ENCODE assay signal across 7 cellular contexts in the genomic region with DNA sequence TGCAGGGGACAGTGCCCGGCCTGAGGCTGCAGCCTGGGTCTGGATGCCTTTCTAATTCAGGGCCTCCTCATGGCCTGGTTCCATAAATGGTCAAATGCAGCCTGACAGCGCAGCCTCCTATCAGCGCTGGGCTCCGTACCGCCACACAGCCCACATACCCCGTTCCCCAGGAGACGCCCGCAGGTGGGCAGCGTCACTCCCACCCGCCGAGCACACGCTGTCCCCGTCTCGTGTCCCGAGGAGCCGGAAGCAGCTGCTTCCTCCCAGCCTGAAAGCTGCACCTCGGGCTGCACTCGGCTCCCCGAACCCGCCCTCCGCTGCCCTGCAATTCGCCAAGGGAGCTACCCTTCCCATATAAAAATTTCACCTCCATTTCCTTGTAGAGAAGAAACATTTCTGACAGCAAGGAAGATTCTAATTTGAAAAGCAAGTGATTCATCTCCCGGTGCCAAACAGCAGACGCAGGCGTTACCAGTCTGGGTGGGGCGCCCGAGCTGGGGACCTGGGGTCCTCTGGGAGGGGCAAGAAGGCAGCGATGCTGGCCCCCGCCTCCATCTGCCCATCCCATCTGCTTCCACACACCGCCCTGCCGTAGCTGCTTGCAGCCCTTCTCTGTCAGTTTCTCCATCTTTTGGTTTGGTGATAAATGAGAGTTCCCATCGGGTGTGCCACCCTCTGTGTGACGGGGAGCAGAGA. TPM values are rescaled to one million over a fixed set of nuclear protein-coding genes. Genes with fewer than 3 reads are reported as not detected.
DNase-seq lines count a peak whose midpoint lies in the region; ATAC-seq, FAIRE-seq and TF ChIP-seq lines count a peak whose summit lies in the region.
"Not testable (repeated sequence)": the region's sequence is repeated elsewhere in the genome, so short reads cannot be mapped to it uniquely, and the experiment has no call there.

No MANE protein-coding gene starts in this region.

- intact Hi-C loops in heart right ventricle (cut with DNase I); left lung (cut with DNase I): not testable (repeated sequence)

- not testable (repeated sequence) for H3K27ac ChIP-seq in heart right ventricle, left lung

- not testable (repeated sequence) for H3K9me3 Mint-ChIP-seq in activated T-cell treated with anti-CD3 and anti-CD28 coated beads, Interleukin-2, amount 50 U/mL, for 4 hours; effector memory CD8-positive, alpha-beta T cell; naive thymus-derived CD8-positive, alpha-beta T cell; stimulated activated naive B cell treated with anti-CD40 and anti-IgM and Interleukin-4, amounts not matched to agents 10 μg/mL and 1 μg/mL and 100 μg/mL, for 72 hours

- no CpG with 5 or more reads among the region's 33 CpGs for WGBS in heart right ventricle, 2 donors

- FAIRE-seq in GM12892 (lab: Jason Lieb, UNC), result peak; percentile 67

- TF ChIP-seq POLR2A in GM12892 (IDR thresholded peaks at IDR 0.05; ENCODE audit: low read depth, low read length), result not testable (repeated sequence)

- not testable (repeated sequence) for H3K4me3 Mint-ChIP-seq in activated T-cell treated with anti-CD3 and anti-CD28 coated beads, Interleukin-2, amount 50 U/mL, for 4 hours; effector memory CD8-positive, alpha-beta T cell; naive thymus-derived CD8-positive, alpha-beta T cell; stimulated activated naive B cell treated with anti-CD40 and anti-IgM and Interleukin-4, amounts not matched to agents 10 μg/mL and 1 μg/mL and 100 μg/mL, for 72 hours

- ATAC-seq in activated T-cell treated with anti-CD3 and anti-CD28 coated beads, Interleukin-2, amount 50 U/mL, for 4 hours, result peak; percentile 63 to 67
- ATAC-seq in effector memory CD8-positive, alpha-beta T cell (replicated peaks), result peak; percentile 61
- ATAC-seq in heart right ventricle, result peak; percentile 57 to 93 (median 77)
- ATAC-seq in left lung, result peak; percentile 6
- peak; percentile 78 to 79 for ATAC-seq in naive thymus-derived CD8-positive, alpha-beta T cell
- peak; percentile 73 to 74 for ATAC-seq in stimulated activated naive B cell treated with anti-CD40 and anti-IgM and Interleukin-4, amounts not matched to agents 10 μg/mL and 1 μg/mL and 100 μg/mL, for 72 hours (replicated peaks)

- H3K9me3 ChIP-seq in heart right ventricle, left lung: not testable (repeated sequence)

- H3K4me1 Mint-ChIP-seq in activated T-cell treated with anti-CD3 and anti-CD28 coated beads, Interleukin-2, amount 50 U/mL, for 4 hours (ENCODE audit: low read depth); effector memory CD8-positive, alpha-beta T cell (ENCODE audit: low read depth in 2 of 2); naive thymus-derived CD8-positive, alpha-beta T cell; stimulated activated naive B cell treated with anti-CD40 and anti-IgM and Interleukin-4, amounts not matched to agents 10 μg/mL and 1 μg/mL and 100 μg/mL, for 72 hours: not testable (repeated sequence)

- H3K27me3 ChIP-seq in heart right ventricle, left lung: not testable (repeated sequence)

- H3K4me1 ChIP-seq in heart right ventricle, left lung: not testable (repeated sequence)

- POLR2A ChIA-PET in naive thymus-derived CD8-positive, alpha-beta T cell (lab: Charles Lee), result not testable (repeated sequence)

- H3K27ac Mint-ChIP-seq in effector memory CD8-positive, alpha-beta T cell; naive thymus-derived CD8-positive, alpha-beta T cell; stimulated activated naive B cell treated with anti-CD40 and anti-IgM and Interleukin-4, amounts not matched to agents 10 μg/mL and 1 μg/mL and 100 μg/mL, for 72 hours: not testable (repeated sequence)

- not testable (repeated sequence) for H3K36me3 Mint-ChIP-seq in activated T-cell treated with anti-CD3 and anti-CD28 coated beads, Interleukin-2, amount 50 U/mL, for 4 hours (ENCODE audit: insufficient read depth); effector memory CD8-positive, alpha-beta T cell (ENCODE audit: insufficient read depth); naive thymus-derived CD8-positive, alpha-beta T cell; stimulated activated naive B cell treated with anti-CD40 and anti-IgM and Interleukin-4, amounts not matched to agents 10 μg/mL and 1 μg/mL and 100 μg/mL, for 72 hours

- not testable (repeated sequence) for TF ChIP-seq CTCF in heart right ventricle (IDR thresholded peaks at IDR 0.05); left lung (IDR thresholded peaks at IDR 0.05)

- H3K4me3 ChIP-seq in heart right ventricle, left lung: not testable (repeated sequence)

- H3K27me3 Mint-ChIP-seq in activated T-cell treated with anti-CD3 and anti-CD28 coated beads, Interleukin-2, amount 50 U/mL, for 4 hours (ENCODE audit: low read depth); effector memory CD8-positive, alpha-beta T cell; naive thymus-derived CD8-positive, alpha-beta T cell; stimulated activated naive B cell treated with anti-CD40 and anti-IgM and Interleukin-4, amounts not matched to agents 10 μg/mL and 1 μg/mL and 100 μg/mL, for 72 hours: not testable (repeated sequence)

- H3K36me3 ChIP-seq in heart right ventricle, left lung: not testable (repeated sequence)

- DNase-seq in GM12892 (ENCODE audit: insufficient read length); activated T-cell treated with anti-CD3 and anti-CD28 coated beads, Interleukin-2, amount 50 U/mL, for 4 hours; effector memory CD8-positive, alpha-beta T cell; heart right ventricle; left lung; naive thymus-derived CD8-positive, alpha-beta T cell; stimulated activated naive B cell treated with anti-CD40 and anti-IgM and Interleukin-4, amounts not matched to agents 10 μg/mL and 1 μg/mL and 100 μg/mL, for 72 hours: not testable (repeated sequence)

RNA-seq across cellular contexts. Expression of a gene that starts 29.8 kb away (rescaled TPM):
- 5.8 TPM for polyA plus RNA-seq in GM12892 (2012; ENCODE audit: missing spikeins)
- 10 to 100 TPM; 14.0 to 19.6 (median 16.7) TPM for total RNA-seq in activated T-cell treated with anti-CD3 and anti-CD28 coated beads, Interleukin-2, amount 50 U/mL, for 4 hours
- total RNA-seq in heart right ventricle (100 to 1,000 TPM in 1 of 10 donors, 10 to 100 TPM in 7, 1 to 10 TPM in 2; 4.3 to 109 (median 21.9) TPM), left lung (10 to 100 TPM; 33.3 to 61.0 TPM)
- 1 to 10 TPM; 3.1 to 3.3 TPM for polyA plus RNA-seq in heart right ventricle
- total RNA-seq in naive thymus-derived CD8-positive, alpha-beta T cell, result 1 to 10 TPM; 5.1 to 5.5 TPM
- 1 to 10 TPM in 1 of 3 donors, under 1 TPM in 1, not detected in 1; 0.57 to 1.4 TPM for polyA plus RNA-seq in naive thymus-derived CD8-positive, alpha-beta T cell

Comparison
In these comparisons a context has a peak if more than half of its experiments do, and no peak if none do; other contexts are left out.
1. ATAC-seq: peak in every context shown above with its lines; median percentile 78 in naive thymus-derived CD8-positive, alpha-beta T cell; 77 in heart right ventricle; 74 in stimulated activated naive B cell treated with anti-CD40 and anti-IgM and Interleukin-4, amounts not matched to agents 10 μg/mL and 1 μg/mL and 100 μg/mL, for 72 hours; 65 in activated T-cell treated with anti-CD3 and anti-CD28 coated beads, Interleukin-2, amount 50 U/mL, for 4 hours; 61 in effector memory CD8-positive, alpha-beta T cell; 6 in left lung.